11 cellular contexts compared by ENCODE assay signal in genomic region chr5:100828756-100829342, GRCh38.
DNase-seq lines count a peak whose midpoint lies in the region; TF ChIP-seq lines count a peak whose summit lies in the region.
"Had no signal": no experiment of that assay in that cellular context is flagged by ENCODE, and none has a peak within 500 bp of the region (broad histone marks: within the 10 kb centered on the region; RNA-seq: fewer than 3 reads in every experiment).

No MANE protein-coding gene starts in this region.

- H3K27me3 Mint-ChIP-seq in IgD-negative memory B cell = no peaks in the 10 kb centered on the region

- peak overlapping the region; percentile 40; the same call in 1 of the 2 replicates for H3K4me2 ChIP-seq in DOHH2 (ENCODE audit: low read length)

- peak overlapping the region in 2 of 4 donors; percentile 87 to 91 for H3K4me3 Mint-ChIP-seq in IgD-negative memory B cell

- in situ Hi-C loops in ACHN (cut with HindIII; ENCODE audit: low pct_ligation_motif_present, low pct_unique_long_range_greater_than_20kb, low sequenced_read_pairs) = no loop called here

- no peak for DNase-seq in colonic mucosa
- no peak for DNase-seq in sigmoid colon
- DNase-seq in NCI-H2196 treated with DMSO at 0.1 percent for 48 hours (lab: John Stamatoyannopoulos, UW; ENCODE audit: unreplicated experiment) = no peak
- DNase-seq in ACHN = no peak
- no peak for DNase-seq in NCI-H2081 treated with DMSO at 0.1 percent for 48 hours (lab: John Stamatoyannopoulos, UW)
- DNase-seq: activated effector memory CD4-positive, alpha-beta T cell treated with anti-CD3 and anti-CD28 coated beads, Interleukin-2, amount 50 U/mL, for 16 hours; NCI-H2171 treated with DMSO at 0.1 percent for 48 hours; stimulated activated naive CD4-positive, alpha-beta T cell had no signal

- H3K9ac ChIP-seq in colonic mucosa (ENCODE audit: low read depth in 2 of 2, low read length in 2 of 2) = no peak overlapping the region

- peaks cover 35 to 44% (median 41%) of the 10 kb centered on the region in 3 donors for H3K4me1 Mint-ChIP-seq in IgD-negative memory B cell

- no peak for TF ChIP-seq EP300 in sigmoid colon (IDR thresholded peaks at IDR 0.05)

- H3K79me2 ChIP-seq in DOHH2 (ENCODE audit: control insufficient read depth, low read length) = no peaks in the 10 kb centered on the region

- TF ChIP-seq POLR2A in sigmoid colon (IDR thresholded peaks at IDR 0.05) = no peak

- H3F3A ChIP-seq in DOHH2 (ENCODE audit: control insufficient read depth, insufficient read depth) = no peaks in the 10 kb centered on the region

- H3K9me3 Mint-ChIP-seq in IgD-negative memory B cell = no peaks in the 10 kb centered on the region

- peaks cover 20% of the 10 kb centered on the region for H3K4me1 ChIP-seq in DOHH2 (ENCODE audit: control insufficient read depth, low read length)
- H3K4me1 ChIP-seq in colonic mucosa = no peaks in the 10 kb centered on the region
- no peaks in the 10 kb centered on the region for H3K4me1 ChIP-seq in sigmoid colon

- intact Hi-C loops in colonic mucosa (cut with DNase I) (no loop called here), sigmoid colon (cut with DNase I) (no loop called here)

- H3K9me3 ChIP-seq in DOHH2 (ENCODE audit: control insufficient read depth, insufficient read depth, low read length) = no peaks in the 10 kb centered on the region
- H3K9me3 ChIP-seq in colonic mucosa = no peaks in the 10 kb centered on the region
- no peaks in the 10 kb centered on the region for H3K9me3 ChIP-seq in sigmoid colon

- H3K36me3 Mint-ChIP-seq in IgD-negative memory B cell = peaks cover 5% of the 10 kb centered on the region

- H3K36me3 ChIP-seq in DOHH2 (ENCODE audit: control insufficient read depth, low read length) = no peaks in the 10 kb centered on the region
- H3K36me3 ChIP-seq in colonic mucosa = no peaks in the 10 kb centered on the region
- no peaks in the 10 kb centered on the region for H3K36me3 ChIP-seq in sigmoid colon

- no peaks in the 10 kb centered on the region for H3K27me3 ChIP-seq in DOHH2 (ENCODE audit: control insufficient read depth, low read length)
- H3K27me3 ChIP-seq in colonic mucosa = no peaks in the 10 kb centered on the region
- no peaks in the 10 kb centered on the region for H3K27me3 ChIP-seq in sigmoid colon

- H3K27ac ChIP-seq in DOHH2 (ENCODE audit: low read depth, low read length) = no peak overlapping the region
- H3K27ac ChIP-seq in colonic mucosa = peak overlapping the region; percentile 10
- H3K27ac ChIP-seq in sigmoid colon = peak overlapping the region in 3 of 4 donors; percentile 27 to 31 (median 28)
- H3K27ac ChIP-seq: VCaP had no signal

- H3K4me3 ChIP-seq in DOHH2 (ENCODE audit: low read length) = no peak overlapping the region
- no peak overlapping the region for H3K4me3 ChIP-seq in colonic mucosa
- no peak overlapping the region for H3K4me3 ChIP-seq in sigmoid colon

- H4K20me1 ChIP-seq in DOHH2 (ENCODE audit: control insufficient read depth, insufficient read depth, low read depth, low read length) = no peaks in the 10 kb centered on the region

- H3K27ac Mint-ChIP-seq in IgD-negative memory B cell = peak overlapping the region; percentile 69 to 94 (median 78)

- TF ChIP-seq CTCF in DOHH2 (IDR thresholded peaks at IDR 0.05; ENCODE audit: low read depth, low read length, poor library complexity, severe bottlenecking) = no peak
- TF ChIP-seq CTCF in colonic mucosa (IDR thresholded peaks at IDR 0.05) = no peak
- no peak for TF ChIP-seq CTCF in sigmoid colon (IDR thresholded peaks at IDR 0.05)

- no peaks in the 10 kb centered on the region for H3K9me2 ChIP-seq in DOHH2 (replicated peaks; ENCODE audit: control insufficient read depth, low read length)

- WGBS in sigmoid colon, 2 donors = 90 to 91% methylated on average over 10 of the region's 10 CpGs
